In the genomic region with DNA sequence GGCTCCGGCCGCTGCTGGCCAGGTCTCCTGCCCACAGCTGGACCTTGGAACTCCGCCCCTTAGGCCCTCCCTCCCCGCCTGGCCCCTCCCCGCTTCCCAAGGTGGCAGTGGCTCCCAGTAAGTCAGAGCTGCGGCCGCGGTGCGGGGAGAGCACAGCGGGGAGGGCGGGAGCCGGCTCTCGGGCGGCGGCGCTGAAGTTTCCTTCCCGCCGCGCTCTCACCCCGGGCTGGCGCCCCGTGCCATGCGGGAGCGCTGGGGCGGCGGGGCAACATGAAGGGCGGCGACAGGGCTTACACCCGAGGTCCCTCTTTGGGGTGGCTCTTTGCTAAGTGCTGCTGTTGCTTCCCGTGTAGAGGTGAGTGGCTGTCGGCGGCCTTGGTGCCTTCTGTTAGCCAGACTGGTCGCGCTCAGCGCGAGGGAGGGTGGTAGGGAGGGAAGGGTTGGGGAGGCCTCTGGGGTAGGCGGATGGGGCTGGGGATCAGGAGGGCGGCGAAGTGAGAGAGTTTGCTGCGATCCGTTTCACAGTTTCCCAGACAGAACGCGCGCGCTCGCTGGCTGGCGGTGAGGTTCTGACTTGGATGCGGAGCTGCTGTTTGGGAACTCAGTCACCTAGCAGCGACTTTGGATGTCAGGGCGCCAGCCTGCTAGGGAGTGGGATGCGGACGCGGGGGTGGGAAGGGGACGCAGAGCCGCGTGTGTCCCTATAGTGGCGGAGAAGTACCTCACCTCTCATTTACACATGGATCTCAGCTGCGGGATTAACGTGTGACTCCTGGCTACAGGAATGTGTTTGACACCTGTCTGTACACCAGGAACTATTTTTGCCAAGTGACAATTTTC, we compare ENCODE assay signal across 8 cellular contexts.
DNase-seq lines count a peak whose midpoint lies in the region; ATAC-seq and TF ChIP-seq lines count a peak whose summit lies in the region.

No MANE protein-coding gene starts in this region.

- H3K27me3 ChIP-seq in Caco-2 (replicated peaks; ENCODE audit: control insufficient read depth, insufficient read depth, low read length): no peaks in the 10 kb centered on the region
- peaks cover 16% of the 10 kb centered on the region for H3K27me3 ChIP-seq in KMS-11 (ENCODE audit: insufficient read depth, low read depth)
- no peaks in the 10 kb centered on the region for H3K27me3 ChIP-seq in thoracic aorta (replicated peaks; ENCODE audit: insufficient read depth)

- intact Hi-C loops in Caco-2 (cut with micrococcal nuclease; ENCODE audit: unreplicated experiment) (loop anchor here (1.0 to 2.0 kb wide), 2 partner anchors 8 to 20 kb away; no protein-coding TSS in a partner anchor), CD14-positive monocyte (cut with micrococcal nuclease) (no loop called here)

- DNase-seq in Caco-2 (peak; percentile 87 to 89), activated T-cell treated with anti-CD3 and anti-CD28 coated beads for 1 hour (ENCODE audit: low read depth) (peak; percentile 19), fibroblast of mammary gland (ENCODE audit: low read depth) (peak; percentile 28), thoracic aorta (ENCODE audit: low spot score) (peak; percentile 43), CD14-positive monocyte (ENCODE audit: low spot score) (no peak)
- DNase-seq in naive thymus-derived CD8-positive, alpha-beta T cell: peak in 5 of 10 donors; percentile 1 to 30 (median 9)

- H3K36me3 Mint-ChIP-seq in Caco-2 (ENCODE audit: insufficient read depth, unreplicated experiment) (peaks cover 21% of the 10 kb centered on the region), CD14-positive monocyte (no peaks in the 10 kb centered on the region)
- H3K36me3 Mint-ChIP-seq in naive thymus-derived CD8-positive, alpha-beta T cell: no peaks in the 10 kb centered on the region

- no peaks in the 10 kb centered on the region for H3K9me3 ChIP-seq in Caco-2
- H3K9me3 ChIP-seq in thoracic aorta: no peaks in the 10 kb centered on the region

- no peaks in the 10 kb centered on the region for H3K27me3 Mint-ChIP-seq in Caco-2 (ENCODE audit: insufficient read depth, unreplicated experiment)
- H3K27me3 Mint-ChIP-seq in naive thymus-derived CD8-positive, alpha-beta T cell: peaks cover 23 to 63% (median 47%) of the 10 kb centered on the region in 5 donors
- H3K27me3 Mint-ChIP-seq in CD14-positive monocyte (ENCODE audit: low read depth in 3 of 3): peaks cover 47 to 53% (median 52%) of the 10 kb centered on the region in 3 donors

- ATAC-seq in naive thymus-derived CD8-positive, alpha-beta T cell: peak; percentile 66 to 74
- ATAC-seq in thoracic aorta (ENCODE audit: insufficient number of reproducible peaks, low FRiP score, low read depth) (no peak), GM18498 (IDR thresholded peaks at IDR 0.05; ENCODE audit: unreplicated experiment) (no peak)

- no peaks in the 10 kb centered on the region for H3K36me3 ChIP-seq in Caco-2 (ENCODE audit: control insufficient read depth, insufficient read depth, low read length)
- H3K36me3 ChIP-seq in KMS-11 (ENCODE audit: insufficient read depth): no peaks in the 10 kb centered on the region
- no peaks in the 10 kb centered on the region for H3K36me3 ChIP-seq in thoracic aorta

- H4K20me1 ChIP-seq in KMS-11 (ENCODE audit: insufficient read depth): no peaks in the 10 kb centered on the region

- TF ChIP-seq CTCF in Caco-2 (IDR thresholded peaks at IDR 0.05; ENCODE audit: insufficient read depth in 1 of 2, low read depth in 1 of 2, low read length in 1 of 2, severe bottlenecking in 1 of 2, unreplicated experiment in 1 of 2) (no peak), KMS-11 (conservative IDR thresholded peaks at IDR 0.05; ENCODE audit: low read depth, low read length) (no peak), fibroblast of mammary gland (conservative IDR thresholded peaks at IDR 0.05; ENCODE audit: control insufficient read depth, insufficient read depth, low read depth, low read length) (no peak), thoracic aorta (IDR thresholded peaks at IDR 0.05) (no peak), CD14-positive monocyte (IDR thresholded peaks at IDR 0.05) (no peak)

- H3K27ac ChIP-seq in KMS-11: no peak overlapping the region
- H3K27ac ChIP-seq in thoracic aorta: peak overlapping the region; percentile 25 to 54

- H3K4me3 ChIP-seq in Caco-2 (ENCODE audit: low read depth, low read length): peak overlapping the region; percentile 47
- peak overlapping the region; percentile 51 for H3K4me3 ChIP-seq in KMS-11 (IDR thresholded peaks at IDR 0.05; ENCODE audit: insufficient read depth, low read depth, low read length)
- peak overlapping the region; percentile 34 for H3K4me3 ChIP-seq in fibroblast of mammary gland (ENCODE audit: control insufficient read depth, low read depth, low read length)
- H3K4me3 ChIP-seq in thoracic aorta: peak overlapping the region; percentile 72

- no peaks in the 10 kb centered on the region for H3K9me3 Mint-ChIP-seq in Caco-2 (ENCODE audit: unreplicated experiment)
- no peaks in the 10 kb centered on the region for H3K9me3 Mint-ChIP-seq in naive thymus-derived CD8-positive, alpha-beta T cell
- H3K9me3 Mint-ChIP-seq in CD14-positive monocyte: peaks cover 0 to 4% (median 0%) of the 10 kb centered on the region in 7 donors

- peaks cover 21% of the 10 kb centered on the region for H3K4me1 Mint-ChIP-seq in Caco-2 (ENCODE audit: low read depth, unreplicated experiment)
- H3K4me1 Mint-ChIP-seq in naive thymus-derived CD8-positive, alpha-beta T cell: peaks cover 0 to 22% (median 15%) of the 10 kb centered on the region in 4 donors
- H3K4me1 Mint-ChIP-seq in CD14-positive monocyte: peaks cover 6% of the 10 kb centered on the region

- CTCF ChIA-PET in Caco-2 (lab: Charles Lee): interaction anchor here (0.6 to 1.4 kb wide), 7 partner anchors 15 to 728 kb away, joined by 3 to 6 read pairs (median 3); a partner anchor contains a TSS

- H3K79me2 ChIP-seq in KMS-11 (ENCODE audit: insufficient read depth, low read depth): no peaks in the 10 kb centered on the region

- H3K4me1 ChIP-seq in Caco-2 (peaks cover 37% of the 10 kb centered on the region), KMS-11 (ENCODE audit: low read depth, poor library complexity, severe bottlenecking) (no peaks in the 10 kb centered on the region), thoracic aorta (ENCODE audit: control insufficient read depth in 1 of 2, low read depth in 2 of 2) (peaks cover 0 to 11% of the 10 kb centered on the region in 2 donors)

- POLR2A ChIA-PET in Caco-2 (lab: Charles Lee): interaction anchor here (0.7 to 1.0 kb wide), 2 partner anchors 11 to 50 kb away, joined by 3 to 4 read pairs; no protein-coding TSS in a partner anchor
- POLR2A ChIA-PET in naive thymus-derived CD8-positive, alpha-beta T cell (lab: Charles Lee): no interaction called here

- H3K4me3 Mint-ChIP-seq in Caco-2 (ENCODE audit: unreplicated experiment) (peak overlapping the region; percentile 84), CD14-positive monocyte (peak overlapping the region in 1 of 2 donors; percentile 76)
- peak overlapping the region; percentile 55 to 87 (median 74) for H3K4me3 Mint-ChIP-seq in naive thymus-derived CD8-positive, alpha-beta T cell

- H3K9ac ChIP-seq in KMS-11: no peak overlapping the region

- peak overlapping the region; percentile 44 for H2AFZ ChIP-seq in KMS-11 (ENCODE audit: low read depth)

- peak overlapping the region; percentile 50; the same call in 1 of the 2 replicates for H3K4me2 ChIP-seq in KMS-11

- H3K27ac Mint-ChIP-seq in Caco-2 (ENCODE audit: unreplicated experiment) (peak overlapping the region; percentile 73), CD14-positive monocyte (peak overlapping the region in 1 of 7 donors; percentile 26)
- H3K27ac Mint-ChIP-seq in naive thymus-derived CD8-positive, alpha-beta T cell: peak overlapping the region in 6 of 10 donors; percentile 14 to 80 (median 58)

- TSS peak; percentile 34 for BruUV-seq in Caco-2 (replicated peaks; lab: Mats Ljungman, UMichigan)

Comparison
In these comparisons a context has a peak if more than half of its experiments do, and no peak if none do; other contexts are left out.
1. ATAC-seq: peak in naive thymus-derived CD8-positive, alpha-beta T cell (2 of 2); none in thoracic aorta (single experiment) and GM18498 (single experiment).
2. Peak in every context shown above with its lines, with median percentiles within 50 percentile points of each other: H3K4me3 ChIP-seq.